In genomic region chr2:173963323-173963816, GRCh38 we compare ENCODE assay signal across 8 cellular contexts. TPM values are rescaled to one million over a fixed set of nuclear protein-coding genes. Genes with fewer than 3 reads are reported as not detected.
DNase-seq lines count a peak whose midpoint lies in the region; ATAC-seq, FAIRE-seq and TF ChIP-seq lines count a peak whose summit lies in the region.

No MANE protein-coding gene starts in this region.

- peaks cover 14% of the 10 kb centered on the region for H3K27me3 Mint-ChIP-seq in glutamatergic neuron (ENCODE audit: unreplicated experiment)

- H3K9me3 Mint-ChIP-seq in activated naive CD4-positive, alpha-beta T cell treated with anti-CD3 and anti-CD28 coated beads, Interleukin-2, amount 50 U/mL, for 72 hours = no peaks in the 10 kb centered on the region
- H3K9me3 Mint-ChIP-seq in glutamatergic neuron (ENCODE audit: unreplicated experiment) = peaks cover 16% of the 10 kb centered on the region

- peak overlapping the region; percentile 98 to 100 for H3K27ac Mint-ChIP-seq in activated naive CD4-positive, alpha-beta T cell treated with anti-CD3 and anti-CD28 coated beads, Interleukin-2, amount 50 U/mL, for 72 hours
- peak overlapping the region; percentile 94 for H3K27ac Mint-ChIP-seq in glutamatergic neuron (ENCODE audit: unreplicated experiment)

- peak; percentile 91 for FAIRE-seq in GM19239 (lab: Jason Lieb, UNC)

- DNase-seq in DMS153 (lab: John Stamatoyannopoulos, UW) (peak; percentile 51), GM19239 (ENCODE audit: insufficient read length, low spot score) (peak; percentile 37), NCI-H774 (lab: John Stamatoyannopoulos, UW) (peak; percentile 51), glutamatergic neuron (no peak), renal cortical epithelial cell (ENCODE audit: low read depth) (peak; percentile 72), posterior vena cava (ENCODE audit: low spot score) (no peak)
- no peak for DNase-seq in activated naive CD4-positive, alpha-beta T cell treated with anti-CD3 and anti-CD28 coated beads, Interleukin-2, amount 50 U/mL, for 72 hours (ENCODE audit: low spot score in 2 of 2)

- peaks cover 42 to 50% of the 10 kb centered on the region in 2 donors for H3K36me3 Mint-ChIP-seq in activated naive CD4-positive, alpha-beta T cell treated with anti-CD3 and anti-CD28 coated beads, Interleukin-2, amount 50 U/mL, for 72 hours
- H3K36me3 Mint-ChIP-seq in glutamatergic neuron (ENCODE audit: unreplicated experiment) = no peaks in the 10 kb centered on the region

- peak overlapping the region; percentile 97 for H3K4me3 Mint-ChIP-seq in glutamatergic neuron (ENCODE audit: unreplicated experiment)

- peaks cover 23% of the 10 kb centered on the region for H3K4me1 Mint-ChIP-seq in glutamatergic neuron (ENCODE audit: low read depth, unreplicated experiment)

- peak; percentile 27 for ATAC-seq in HG03342 (IDR thresholded peaks at IDR 0.05; ENCODE audit: unreplicated experiment)
- ATAC-seq in activated naive CD4-positive, alpha-beta T cell treated with anti-CD3 and anti-CD28 coated beads, Interleukin-2, amount 50 U/mL, for 72 hours = peak; percentile 20 to 33

- intact Hi-C loops in posterior vena cava (cut with DNase I) = no loop called here

- peak; percentile 51 for TF ChIP-seq CTCF in glutamatergic neuron (IDR thresholded peaks at IDR 0.05; ENCODE audit: partially characterized antibody, unreplicated experiment)

RNA-seq across cellular contexts. Expression of gene SP3, which starts 1.8 kb away (rescaled TPM):
- 100 to 1,000 TPM in 1 of 2 donors, 10 to 100 TPM in 1; 79.1 to 161 TPM for total RNA-seq in activated naive CD4-positive, alpha-beta T cell treated with anti-CD3 and anti-CD28 coated beads, Interleukin-2, amount 50 U/mL, for 72 hours
- total RNA-seq in glutamatergic neuron (ENCODE audit: unreplicated experiment) = 79.9 TPM
- 90.9 and 109 TPM in 2 replicates for total RNA-seq in renal cortical epithelial cell
- 10 to 100 TPM; 70.2 to 73.6 TPM for total RNA-seq in posterior vena cava

Comparison
In these comparisons a context has a peak if more than half of its experiments do, and no peak if none do; other contexts are left out.
1. DNase-seq: peak in DMS153 (single experiment), GM19239 (single experiment), NCI-H774 (single experiment) and renal cortical epithelial cell (single experiment); none in activated naive CD4-positive, alpha-beta T cell treated with anti-CD3 and anti-CD28 coated beads, Interleukin-2, amount 50 U/mL, for 72 hours (0 of 2), glutamatergic neuron (single experiment) and posterior vena cava (single experiment).